1 cellular context compared by ENCODE assay signal in genomic region chr5:61704289-61704688, GRCh38.
TF ChIP-seq lines count a peak whose summit lies in the region.

No MANE protein-coding gene starts in this region.

TF ChIP-seq in SK-N-SH treated with all-trans-retinoic acid at 6 μM for 48 hours, 23 proteins besides CTCF, POLR2A, EP300 and RAD21 (continued from another document):
- no peak for TF ChIP-seq CSRNP3 (CRISPR knock-in tag; IDR thresholded peaks at IDR 0.05)
- TF ChIP-seq ESRRG (CRISPR knock-in tag; IDR thresholded peaks at IDR 0.05): no peak
